8 cellular contexts compared by ENCODE assay signal in the genomic region with DNA sequence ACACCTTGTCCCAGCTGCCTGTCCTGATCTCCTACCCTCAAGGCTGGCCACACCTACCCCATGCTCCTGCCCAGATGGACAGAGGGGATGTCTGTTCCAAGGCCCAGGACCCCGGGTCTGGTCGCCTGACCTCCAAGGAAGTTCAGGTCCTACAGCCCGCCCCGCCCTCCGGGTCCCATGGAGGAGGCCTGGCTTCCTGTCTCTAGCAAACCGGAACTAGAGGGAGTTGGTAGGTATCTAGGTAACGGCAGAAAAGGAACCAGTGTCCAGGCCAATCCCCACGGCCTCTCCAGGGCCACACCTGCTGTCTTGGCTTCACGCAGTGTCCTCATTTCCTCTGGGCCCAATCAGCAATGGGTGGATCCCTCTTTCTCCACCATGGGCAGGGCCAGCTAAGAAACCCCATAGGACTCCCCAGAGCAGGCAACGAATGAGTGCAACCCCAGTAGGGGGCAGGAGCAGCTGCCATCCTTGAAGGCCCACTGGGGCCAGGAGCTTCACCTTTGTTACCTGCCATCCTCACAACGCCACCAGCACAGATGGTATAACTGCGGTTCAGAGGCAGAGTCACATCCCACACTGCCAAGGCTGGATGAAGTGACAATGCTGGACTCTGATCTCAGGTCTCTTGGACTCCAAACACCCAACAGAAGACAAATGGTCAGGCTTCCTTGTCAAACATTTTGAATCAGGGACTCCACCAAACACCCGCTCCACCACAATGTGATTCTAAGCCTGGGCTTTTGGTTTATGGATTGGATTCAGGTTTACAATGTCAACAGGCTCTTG. TPM values are rescaled to one million over a fixed set of nuclear protein-coding genes. Genes with fewer than 3 reads are reported as not detected.
A peak's percentile ranks its signal among the peaks of the same experiment; 100 is the strongest.
DNase-seq lines count a peak whose midpoint lies in the region; ATAC-seq, FAIRE-seq and TF ChIP-seq lines count a peak whose summit lies in the region.
"Had no signal": no experiment of that assay in that cellular context is flagged by ENCODE, and none has a peak within 500 bp of the region (broad histone marks: within the 10 kb centered on the region; RNA-seq: fewer than 3 reads in every experiment).

No MANE protein-coding gene starts in this region.

- H3K9me3 ChIP-seq in PC-3 (ENCODE audit: low read length): no peaks in the 10 kb centered on the region
- H3K9me3 ChIP-seq in esophagus muscularis mucosa: no peaks in the 10 kb centered on the region

- TF ChIP-seq POLR2A in esophagus muscularis mucosa (IDR thresholded peaks at IDR 0.05; ENCODE audit: low read depth): no peak

- no peak overlapping the region for H3K4me2 ChIP-seq in PC-3 (ENCODE audit: low read length)

- peaks cover 52% of the 10 kb centered on the region for H4K20me1 ChIP-seq in PC-3 (ENCODE audit: low read length)

- H2AFZ ChIP-seq in PC-3 (ENCODE audit: low read length): no peak overlapping the region

- TF ChIP-seq EP300 in esophagus muscularis mucosa (IDR thresholded peaks at IDR 0.05): no peak

- POLR2A ChIA-PET in PC-3 (lab: Charles Lee; ENCODE audit: unreplicated experiment): interaction anchor here (1.0 kb wide), 1 partner anchor 13 kb away, joined by 7 read pairs; no protein-coding TSS in a partner anchor

- H3K27ac ChIP-seq in PC-3 (ENCODE audit: low read length) (no peak overlapping the region), esophagus muscularis mucosa (replicated peaks in 1 of 4) (peak overlapping the region; percentile 64 to 77 (median 71))

- intact Hi-C loops in PC-3 (cut with micrococcal nuclease): no loop called here
- intact Hi-C loops in esophagus muscularis mucosa (cut with DNase I): no loop called here

- H3K27me3 ChIP-seq in PC-3 (ENCODE audit: low read length) (no peaks in the 10 kb centered on the region), esophagus muscularis mucosa (no peaks in the 10 kb centered on the region)

- DNase-seq in GM19239 (ENCODE audit: insufficient read length, low spot score): peak; percentile 51
- DNase-seq in PC-3: no peak
- no peak for DNase-seq in esophagus muscularis mucosa (ENCODE audit: extremely low spot score)
- peak; percentile 18 for DNase-seq in stimulated activated naive CD4-positive, alpha-beta T cell treated with Interleukin-2 at 50 U/mL for 16 hours (lab: John Stamatoyannopoulos, UW)
- no peak for DNase-seq in nucleus accumbens (lab: John Stamatoyannopoulos, UW)
- DNase-seq in DMS79 treated with DMSO at 0.1 percent for 48 hours (lab: John Stamatoyannopoulos, UW): no peak

- H3K9me2 ChIP-seq in PC-3 (replicated peaks; ENCODE audit: low read length): no peaks in the 10 kb centered on the region

- peaks cover 14% of the 10 kb centered on the region for H3F3A ChIP-seq in PC-3 (ENCODE audit: low read length, unreplicated experiment)

- H3K4me1 ChIP-seq in PC-3 (ENCODE audit: insufficient read depth, low read length): peaks cover 40% of the 10 kb centered on the region
- peaks cover 69 to 82% (median 70%) of the 10 kb centered on the region in 4 donors for H3K4me1 ChIP-seq in esophagus muscularis mucosa

- no peak overlapping the region for H3K9ac ChIP-seq in PC-3 (ENCODE audit: low read length)

- WGBS in esophagus muscularis mucosa: 59% methylated on average over 10 of the region's 13 CpGs

- peaks cover 59% of the 10 kb centered on the region for H3K36me3 ChIP-seq in PC-3 (ENCODE audit: low read depth, low read length)
- peaks cover 26 to 47% (median 44%) of the 10 kb centered on the region in 4 donors for H3K36me3 ChIP-seq in esophagus muscularis mucosa

- H3K4me3 ChIP-seq in PC-3 (ENCODE audit: low read length): no peak overlapping the region
- peak overlapping the region in 1 of 4 donors; percentile 40 for H3K4me3 ChIP-seq in esophagus muscularis mucosa

- FAIRE-seq in GM19239 (lab: Jason Lieb, UNC): no peak
- FAIRE-seq: endometrium had no signal

- TF ChIP-seq CTCF in PC-3 (conservative IDR thresholded peaks at IDR 0.05; ENCODE audit: low read depth, low read length) (0 out of 2 replicates have a peak, but pooled peaks have one; percentile 20), esophagus muscularis mucosa (IDR thresholded peaks at IDR 0.05) (no peak)

- peaks cover 96% of the 10 kb centered on the region for H3K79me2 ChIP-seq in PC-3 (ENCODE audit: low read length)

- no TSS peak for BruUV-seq in PC-3 (replicated peaks; lab: Mats Ljungman, UMichigan)

- no peak for ATAC-seq in PC-3
- ATAC-seq in HG03342 (IDR thresholded peaks at IDR 0.05; ENCODE audit: unreplicated experiment): no peak

- CTCF ChIA-PET in PC-3 (lab: Charles Lee): interaction anchor here (6.8 kb wide), 1 partner anchor 38 kb away, joined by 142 read pairs; a partner anchor contains a TSS

RNA-seq across cellular contexts. Expression of a gene that starts 25.1 kb away (rescaled TPM):
- total RNA-seq in PC-3 (2014; rRNA removed): 6,714 and 7,550 TPM in 2 replicates
- total RNA-seq in esophagus muscularis mucosa: 1,000 to 10,000 TPM; 2,092 to 2,985 (median 2,271) TPM

RNA-seq across cellular contexts. Expression of a gene that starts 31.5 kb away (rescaled TPM):
- total RNA-seq in PC-3 (2014; rRNA removed) (254 and 334 TPM in 2 replicates), esophagus muscularis mucosa (10 to 100 TPM; 38.6 to 94.6 (median 49.3) TPM)

RNA-seq across cellular contexts. Expression of a gene that starts 39.5 kb away (rescaled TPM):
- total RNA-seq in PC-3 (2014; rRNA removed): 313 and 413 TPM in 2 replicates
- 10 to 100 TPM; 51.9 to 89.4 (median 71.9) TPM for total RNA-seq in esophagus muscularis mucosa

Comparison
In these comparisons a context has a peak if more than half of its experiments do, and no peak if none do; other contexts are left out.
1. DNase-seq: peak in GM19239 (single experiment) and stimulated activated naive CD4-positive, alpha-beta T cell treated with Interleukin-2 at 50 U/mL for 16 hours (single experiment); none in PC-3 (single experiment), esophagus muscularis mucosa (single experiment), nucleus accumbens (0 of 56) and DMS79 treated with DMSO at 0.1 percent for 48 hours (single experiment).